ENCODE assay signal across 24 cellular contexts in genomic region chr14:101717663-101718490, GRCh38. TPM values are rescaled to one million over a fixed set of nuclear protein-coding genes. Genes with fewer than 3 reads are reported as not detected.
DNase-seq lines count a peak whose midpoint lies in the region; ATAC-seq and TF ChIP-seq lines count a peak whose summit lies in the region.
"Had no signal": no experiment of that assay in that cellular context is flagged by ENCODE, and none has a peak within 500 bp of the region (broad histone marks: within the 10 kb centered on the region; RNA-seq: fewer than 3 reads in every experiment).

No MANE protein-coding gene starts in this region.

- H3K79me2 ChIP-seq in Karpas-422 (ENCODE audit: low read length), result no peaks in the 10 kb centered on the region
- H3K79me2 ChIP-seq: hepatocyte, parathyroid adenoma had no signal

- intact Hi-C loops in esophagus muscularis mucosa (cut with DNase I), result no loop called here
- intact Hi-C loops in heart left ventricle (cut with DNase I), result loop anchor here in 2 of 10 donors (10.0 kb wide), 2 partner anchors 237 to 387 kb away; no protein-coding TSS in a partner anchor

- H3K27ac Mint-ChIP-seq in CD8-positive, alpha-beta memory T cell, result peak overlapping the region in 7 of 8 donors; percentile 18 to 95 (median 76)
- no peak overlapping the region for H3K27ac Mint-ChIP-seq in osteocyte (ENCODE audit: unreplicated experiment)
- H3K27ac Mint-ChIP-seq: dendritic cell treated with granulocyte-macrophage colony-stimulating factor and Interleukin-4, amounts not matched to agents 40 ng/mL and 50 ng/mL, for 4 days; stimulated activated memory B cell treated with anti-CD40 and anti-IgM and Interleukin-4, amounts not matched to agents 10 μg/mL and 1 μg/mL and 100 μg/mL, for 72 hours; WTC11 had no signal

- H3K9ac ChIP-seq in Karpas-422 (ENCODE audit: low read length), result no peak overlapping the region
- H3K9ac ChIP-seq: parathyroid adenoma had no signal

- H3K9me3 Mint-ChIP-seq in CD8-positive, alpha-beta memory T cell, result peaks cover 0 to 3% (median 0%) of the 10 kb centered on the region in 5 donors
- H3K9me3 Mint-ChIP-seq in osteocyte (ENCODE audit: unreplicated experiment), result peaks cover 3% of the 10 kb centered on the region

- peak overlapping the region; percentile 29 for H3K27ac ChIP-seq in CD8-positive, alpha-beta memory T cell (ENCODE audit: low read depth, low read length)
- no peak overlapping the region for H3K27ac ChIP-seq in Karpas-422 (ENCODE audit: low read length)
- no peak overlapping the region for H3K27ac ChIP-seq in esophagus muscularis mucosa (replicated peaks in 1 of 4)
- H3K27ac ChIP-seq in heart left ventricle, result peak overlapping the region in 1 of 12 donors; percentile 37
- H3K27ac ChIP-seq: brain microvascular endothelial cell, hepatocyte, parathyroid adenoma, SJSA1, thyroid gland had no signal

- H2AFZ ChIP-seq in Karpas-422 (ENCODE audit: low read length), result no peak overlapping the region; the same call in 1 of the 2 replicates
- H2AFZ ChIP-seq: hepatocyte, parathyroid adenoma had no signal

- CTCF ChIA-PET in CD8-positive, alpha-beta memory T cell (lab: Charles Lee), result interaction anchor here (4.2 kb wide), 1 partner anchor 11 kb away, joined by 17 read pairs; no protein-coding TSS in a partner anchor

- peak overlapping the region in 2 of 7 donors; percentile 40 to 63 for H3K4me3 Mint-ChIP-seq in CD8-positive, alpha-beta memory T cell
- H3K4me3 Mint-ChIP-seq in osteocyte (ENCODE audit: unreplicated experiment), result no peak overlapping the region
- H3K4me3 Mint-ChIP-seq: dendritic cell treated with granulocyte-macrophage colony-stimulating factor and Interleukin-4, amounts not matched to agents 40 ng/mL and 50 ng/mL, for 4 days; stimulated activated memory B cell treated with anti-CD40 and anti-IgM and Interleukin-4, amounts not matched to agents 10 μg/mL and 1 μg/mL and 100 μg/mL, for 72 hours; T-helper 2 cell treated with Interferon-gamma antibody and Interleukin-4, amounts not matched to agents 5 μg/mL and 100 μg/mL, for 36 hours; WTC11 had no signal

- no peaks in the 10 kb centered on the region for H3K36me3 Mint-ChIP-seq in CD8-positive, alpha-beta memory T cell
- no peaks in the 10 kb centered on the region for H3K36me3 Mint-ChIP-seq in osteocyte (ENCODE audit: unreplicated experiment)
- H3K36me3 Mint-ChIP-seq: stimulated activated memory B cell treated with anti-CD40 and anti-IgM and Interleukin-4, amounts not matched to agents 10 μg/mL and 1 μg/mL and 100 μg/mL, for 72 hours had no signal

- TF ChIP-seq POLR2A in esophagus muscularis mucosa (IDR thresholded peaks at IDR 0.05; ENCODE audit: low read depth) (no peak), heart left ventricle (IDR thresholded peaks at IDR 0.05) (no peak)

- POLR2A ChIA-PET in CD8-positive, alpha-beta memory T cell (lab: Charles Lee), result interaction anchor here (1.5 kb wide), 1 partner anchor 43 kb away, joined by 3 read pairs; no protein-coding TSS in a partner anchor

- no peaks in the 10 kb centered on the region for H3K9me3 ChIP-seq in CD8-positive, alpha-beta memory T cell (ENCODE audit: low read length)
- peaks cover 5% of the 10 kb centered on the region; the same call in 1 of the 2 replicates for H3K9me3 ChIP-seq in Karpas-422 (ENCODE audit: low read length)
- H3K9me3 ChIP-seq in esophagus muscularis mucosa, result peaks cover 0 to 8% (median 5%) of the 10 kb centered on the region in 4 donors
- H3K9me3 ChIP-seq in heart left ventricle, result peaks cover 0 to 9% (median 0%) of the 10 kb centered on the region in 12 donors
- H3K9me3 ChIP-seq: SJSA1, thyroid gland had no signal

- H3K27me3 ChIP-seq in CD8-positive, alpha-beta memory T cell (ENCODE audit: insufficient read depth, low read length, poor library complexity, severe bottlenecking), result no peaks in the 10 kb centered on the region
- H3K27me3 ChIP-seq in Karpas-422 (ENCODE audit: low read length) (peaks cover 3% of the 10 kb centered on the region; the same call in 1 of the 2 replicates), esophagus muscularis mucosa (no peaks in the 10 kb centered on the region), heart left ventricle (no peaks in the 10 kb centered on the region)
- H3K27me3 ChIP-seq: brain microvascular endothelial cell, hepatocyte, SJSA1, thyroid gland had no signal

- no peak overlapping the region for H3K4me3 ChIP-seq in CD8-positive, alpha-beta memory T cell (ENCODE audit: low read length)
- H3K4me3 ChIP-seq in Karpas-422 (ENCODE audit: low read length) (no peak overlapping the region), esophagus muscularis mucosa (no peak overlapping the region), heart left ventricle (no peak overlapping the region)
- H3K4me3 ChIP-seq: hepatocyte, lung, SJSA1, thyroid gland had no signal

- peaks cover 62 to 84% (median 79%) of the 10 kb centered on the region in 3 donors for H3K4me1 Mint-ChIP-seq in CD8-positive, alpha-beta memory T cell
- peaks cover 18% of the 10 kb centered on the region for H3K4me1 Mint-ChIP-seq in osteocyte (ENCODE audit: unreplicated experiment)

- no peak for TF ChIP-seq EP300 in esophagus muscularis mucosa (IDR thresholded peaks at IDR 0.05)

- WGBS in esophagus muscularis mucosa, result 91% methylated on average over 17 of the region's 19 CpGs
- 91 to 93% (median 91%) methylated on average over 17 to 19 of the region's 19 CpGs for WGBS in heart left ventricle, 4 donors

- no peak for DNase-seq in CD8-positive, alpha-beta memory T cell
- DNase-seq in Karpas-422 (no peak), esophagus muscularis mucosa (ENCODE audit: extremely low spot score) (peak; percentile 77), osteocyte (ENCODE audit: extremely low spot score, unreplicated experiment) (peak; percentile 75), heart left ventricle (no peak), superior temporal gyrus (ENCODE audit: extremely low spot score) (no peak), NCI-H2029 treated with DMSO at 0.1 percent for 48 hours (lab: John Stamatoyannopoulos, UW) (no peak)
- DNase-seq: brain microvascular endothelial cell; COR-L47; NCI-H1092; NCI-H2029; NCI-H446; NK-92 treated with Interleukin-12 subunit alpha and Interleukin-12 subunit beta, amount 100 ng/mL, for 24 hours; thyroid gland had no signal

- no peaks in the 10 kb centered on the region for H4K20me1 ChIP-seq in Karpas-422 (ENCODE audit: insufficient read depth, low read depth, low read length)

- TF ChIP-seq CTCF in esophagus muscularis mucosa (IDR thresholded peaks at IDR 0.05) (no peak), osteocyte (IDR thresholded peaks at IDR 0.05) (no peak), heart left ventricle (IDR thresholded peaks at IDR 0.05) (no peak)

- H3K9me2 ChIP-seq in Karpas-422 (replicated peaks; ENCODE audit: insufficient read depth, low read length), result no peaks in the 10 kb centered on the region

- peak overlapping the region; percentile 19 for H3K4me2 ChIP-seq in Karpas-422 (ENCODE audit: low read depth, low read length, poor library complexity, severe bottlenecking)
- H3K4me2 ChIP-seq: hepatocyte had no signal

- H3K27me3 Mint-ChIP-seq in CD8-positive, alpha-beta memory T cell, result peaks cover 0 to 5% of the 10 kb centered on the region in 2 donors
- H3K27me3 Mint-ChIP-seq in osteocyte (ENCODE audit: unreplicated experiment), result no peaks in the 10 kb centered on the region

- H3K4me1 ChIP-seq in CD8-positive, alpha-beta memory T cell (ENCODE audit: insufficient read depth, low read length), result peaks cover 80% of the 10 kb centered on the region
- H3K4me1 ChIP-seq in Karpas-422 (ENCODE audit: low read length) (peaks cover 11% of the 10 kb centered on the region), esophagus muscularis mucosa (peaks cover 0 to 5% (median 2%) of the 10 kb centered on the region in 4 donors), heart left ventricle (peaks cover 3 to 28% (median 10%) of the 10 kb centered on the region in 12 donors)
- H3K4me1 ChIP-seq: parathyroid adenoma, thyroid gland had no signal

- no peak for ATAC-seq in heart left ventricle
- ATAC-seq: HCT116; Panc1; stimulated activated memory B cell treated with anti-CD40 and anti-IgM and Interleukin-4, amounts not matched to agents 10 μg/mL and 1 μg/mL and 100 μg/mL, for 72 hours had no signal

- no peaks in the 10 kb centered on the region for H3K36me3 ChIP-seq in CD8-positive, alpha-beta memory T cell (ENCODE audit: insufficient read depth, low read length)
- H3K36me3 ChIP-seq in Karpas-422 (ENCODE audit: insufficient read depth, low read length) (no peaks in the 10 kb centered on the region), esophagus muscularis mucosa (no peaks in the 10 kb centered on the region), heart left ventricle (no peaks in the 10 kb centered on the region)
- H3K36me3 ChIP-seq: brain microvascular endothelial cell, SJSA1, thyroid gland had no signal

RNA-seq across cellular contexts. Expression of gene PPP2R5C, which starts 43.6 kb away (rescaled TPM):
- total RNA-seq in CD8-positive, alpha-beta memory T cell, result 100 to 1,000 TPM; 278 to 307 TPM
- polyA plus RNA-seq in CD8-positive, alpha-beta memory T cell, result 342 TPM
- 233 and 301 TPM in 2 replicates for total RNA-seq in Karpas-422 (2014; rRNA removed; shearing (Covaris generic); ENCODE audit: low replicate concordance)
- 100 to 1,000 TPM; 103 to 142 (median 131) TPM for total RNA-seq in esophagus muscularis mucosa
- 115 and 116 TPM in 2 replicates for total RNA-seq in osteocyte
- 100 to 1,000 TPM; 116 to 248 (median 207) TPM for total RNA-seq in heart left ventricle
- 100 to 1,000 TPM in 1 of 2 donors, 10 to 100 TPM in 1; 99.4 to 150 TPM for polyA plus RNA-seq in heart left ventricle

Comparison
In these comparisons a context has a peak if more than half of its experiments do, and no peak if none do; other contexts are left out.
1. DNase-seq: peak in esophagus muscularis mucosa (single experiment) and osteocyte (single experiment); none in CD8-positive, alpha-beta memory T cell (0 of 5), Karpas-422 (single experiment), heart left ventricle (0 of 5), superior temporal gyrus (single experiment) and NCI-H2029 treated with DMSO at 0.1 percent for 48 hours (single experiment).